8 cellular contexts compared by ENCODE assay signal in genomic region chr15:90901799-90902655, GRCh38. TPM values are rescaled to one million over a fixed set of nuclear protein-coding genes. Genes with fewer than 3 reads are reported as not detected.
DNase-seq lines count a peak whose midpoint lies in the region; TF ChIP-seq lines count a peak whose summit lies in the region.

No MANE protein-coding gene starts in this region.

- no peak for TF ChIP-seq POLR2A in ovary (IDR thresholded peaks at IDR 0.05)

- H3K36me3 Mint-ChIP-seq in activated naive CD4-positive, alpha-beta T cell treated with anti-CD3 and anti-CD28 coated beads, Interleukin-2, amount 50 U/mL, for 24 hours = peaks cover 8% of the 10 kb centered on the region

- peaks cover 28% of the 10 kb centered on the region for H3K4me1 Mint-ChIP-seq in activated naive CD4-positive, alpha-beta T cell treated with anti-CD3 and anti-CD28 coated beads, Interleukin-2, amount 50 U/mL, for 24 hours

- H3K27ac Mint-ChIP-seq in activated naive CD4-positive, alpha-beta T cell treated with anti-CD3 and anti-CD28 coated beads, Interleukin-2, amount 50 U/mL, for 24 hours = peak overlapping the region; percentile 84

- intact Hi-C loops in ovary (cut with DNase I) = loop anchor here in 1 of 4 donors (1.0 kb wide), 1 partner anchor 32 kb away; no protein-coding TSS in a partner anchor

- no peaks in the 10 kb centered on the region for H3K36me3 ChIP-seq in ovary
- H3K36me3 ChIP-seq in thymus (ENCODE audit: control insufficient read depth, insufficient read depth) = peaks cover 20% of the 10 kb centered on the region

- H3K27me3 Mint-ChIP-seq in activated naive CD4-positive, alpha-beta T cell treated with anti-CD3 and anti-CD28 coated beads, Interleukin-2, amount 50 U/mL, for 24 hours = no peaks in the 10 kb centered on the region

- H3K27me3 ChIP-seq in ovary (no peaks in the 10 kb centered on the region), thymus (ENCODE audit: control insufficient read depth, insufficient read depth) (no peaks in the 10 kb centered on the region)

- TF ChIP-seq EP300 in ovary (IDR thresholded peaks at IDR 0.05) = no peak

- H3K4me1 ChIP-seq in ovary (ENCODE audit: insufficient read depth) (peaks cover 2% of the 10 kb centered on the region), thymus (ENCODE audit: control insufficient read depth, insufficient read depth, low read length) (peaks cover 7% of the 10 kb centered on the region)

- in situ Hi-C loops in SK-MEL-5 (cut with HindIII; ENCODE audit: low pct_unique_long_range_greater_than_20kb, low sequenced_read_pairs) = no loop called here

- peak overlapping the region; percentile 90 for H3K4me3 Mint-ChIP-seq in activated naive CD4-positive, alpha-beta T cell treated with anti-CD3 and anti-CD28 coated beads, Interleukin-2, amount 50 U/mL, for 24 hours

- peak; percentile 60 for DNase-seq in GM04504 (ENCODE audit: low read depth)
- peak; percentile 55 for DNase-seq in GOT3 (lab: John Stamatoyannopoulos, UW)
- peak; percentile 66 for DNase-seq in LHCN-M2 (ENCODE audit: low read depth)
- DNase-seq in SK-MEL-5 (ENCODE audit: low read depth, low spot score) = peak; percentile 74
- DNase-seq in glomerular visceral epithelial cell (ENCODE audit: extremely low spot score) = peak; percentile 84
- peak; percentile 71 to 82 (median 75) for DNase-seq in ovary

- peak overlapping the region; percentile 83 to 91 for H3K27ac ChIP-seq in ovary
- peak overlapping the region; percentile 94 for H3K27ac ChIP-seq in thymus (ENCODE audit: low read depth)

- H3K4me3 ChIP-seq in ovary (peak overlapping the region; percentile 48), thymus (ENCODE audit: low read length) (peak overlapping the region; percentile 77)

- peak; percentile 75 to 81 (median 79) for TF ChIP-seq CTCF in ovary (IDR thresholded peaks at IDR 0.05)

- WGBS in ovary, 3 donors = 4 to 8% (median 6%) methylated on average over 30 to 45 of the region's 45 CpGs
- 8% methylated on average over 45 of the region's 45 CpGs for WGBS in thymus

- no peaks in the 10 kb centered on the region for H3K9me3 Mint-ChIP-seq in activated naive CD4-positive, alpha-beta T cell treated with anti-CD3 and anti-CD28 coated beads, Interleukin-2, amount 50 U/mL, for 24 hours

- no peaks in the 10 kb centered on the region for H3K9me3 ChIP-seq in ovary
- no peaks in the 10 kb centered on the region for H3K9me3 ChIP-seq in thymus (ENCODE audit: control insufficient read depth)

RNA-seq across cellular contexts. Expression of gene MAN2A2, which starts 1.1 kb away (rescaled TPM):
- 5.4 and 6.6 TPM in 2 replicates for total RNA-seq in LHCN-M2 (2014; rRNA removed)
- polyA plus RNA-seq in LHCN-M2 (2012) = 10.1 TPM
- total RNA-seq in SK-MEL-5 (2014; rRNA removed; shearing (Covaris generic)) = 4.7 and 6.8 TPM in 2 replicates
- polyA plus RNA-seq in SK-MEL-5 (2015; cell fraction: cytosol; rRNA removed) = 45.3 and 46.7 TPM in 2 replicates
- 280 and 406 TPM in 2 replicates for polyA plus RNA-seq in SK-MEL-5 (2015; cell fraction: nucleus; rRNA removed)
- 10 to 100 TPM; 25.3 to 66.5 (median 39.5) TPM for total RNA-seq in ovary
- polyA plus RNA-seq in ovary = 10 to 100 TPM; 25.8 to 29.1 TPM
- 46.5 TPM for polyA plus RNA-seq in thymus

RNA-seq across cellular contexts. Expression of gene FES, which starts 17.7 kb away (rescaled TPM):
- 0.34 and 0.64 TPM in 2 replicates for total RNA-seq in LHCN-M2 (2014; rRNA removed)
- polyA plus RNA-seq in LHCN-M2 (2012) = 0.33 TPM
- total RNA-seq in SK-MEL-5 (2014; rRNA removed; shearing (Covaris generic)) = 0.16 TPM in 1 of 2 replicates, not detected in the other
- polyA plus RNA-seq in SK-MEL-5 (2015; cell fraction: cytosol; rRNA removed) = 0.14 and 0.55 TPM in 2 replicates
- not detected in 2 replicates for polyA plus RNA-seq in SK-MEL-5 (2015; cell fraction: nucleus; rRNA removed)
- total RNA-seq in ovary = 10 to 100 TPM; 20.0 to 37.2 (median 24.8) TPM
- polyA plus RNA-seq in ovary = 10 to 100 TPM in 1 of 2 donors, 1 to 10 TPM in 1; 2.2 to 25.6 TPM
- polyA plus RNA-seq in thymus = 19.4 TPM

RNA-seq across cellular contexts. Expression of gene HDDC3, which starts 30.3 kb away (rescaled TPM):
- total RNA-seq in LHCN-M2 (2014; rRNA removed) (11.9 and 13.2 TPM in 2 replicates), ovary (10 to 100 TPM; 11.7 to 17.2 (median 13.5) TPM)
- polyA plus RNA-seq in LHCN-M2 (2012) = 9.4 TPM
- 17.0 and 17.6 TPM in 2 replicates for total RNA-seq in SK-MEL-5 (2014; rRNA removed; shearing (Covaris generic))
- polyA plus RNA-seq in SK-MEL-5 (2015; cell fraction: cytosol; rRNA removed) = 17.9 and 25.0 TPM in 2 replicates
- polyA plus RNA-seq in SK-MEL-5 (2015; cell fraction: nucleus; rRNA removed) = 18.7 and 31.2 TPM in 2 replicates
- polyA plus RNA-seq in ovary (10 to 100 TPM; 13.0 to 13.1 TPM), thymus (25.4 TPM)

RNA-seq across cellular contexts. Expression of gene UNC45A, which starts 33.1 kb away (rescaled TPM):
- 73.0 and 82.8 TPM in 2 replicates for total RNA-seq in LHCN-M2 (2014; rRNA removed)
- 81.3 TPM for polyA plus RNA-seq in LHCN-M2 (2012)
- total RNA-seq in SK-MEL-5 (2014; rRNA removed; shearing (Covaris generic)) = 58.4 and 62.4 TPM in 2 replicates
- polyA plus RNA-seq in SK-MEL-5 (2015; cell fraction: cytosol; rRNA removed) = 61.2 and 63.0 TPM in 2 replicates
- polyA plus RNA-seq in SK-MEL-5 (2015; cell fraction: nucleus; rRNA removed) = 98.3 and 153 TPM in 2 replicates
- total RNA-seq in ovary = 10 to 100 TPM; 26.2 to 75.6 (median 56.1) TPM
- 10 to 100 TPM; 30.5 to 50.8 TPM for polyA plus RNA-seq in ovary
- 38.9 TPM for polyA plus RNA-seq in thymus

RNA-seq across cellular contexts. Expression of gene FURIN, which starts 33.6 kb away (rescaled TPM):
- 32.1 and 36.1 TPM in 2 replicates for total RNA-seq in LHCN-M2 (2014; rRNA removed)
- polyA plus RNA-seq in LHCN-M2 (2012) = 30.9 TPM
- total RNA-seq in SK-MEL-5 (2014; rRNA removed; shearing (Covaris generic)) = 38.3 and 40.7 TPM in 2 replicates
- 133 and 175 TPM in 2 replicates for polyA plus RNA-seq in SK-MEL-5 (2015; cell fraction: cytosol; rRNA removed)
- 26.5 and 29.4 TPM in 2 replicates for polyA plus RNA-seq in SK-MEL-5 (2015; cell fraction: nucleus; rRNA removed)
- 10 to 100 TPM; 17.9 to 38.6 (median 35.1) TPM for total RNA-seq in ovary
- 10 to 100 TPM in 1 of 2 donors, 1 to 10 TPM in 1; 6.2 to 33.7 TPM for polyA plus RNA-seq in ovary
- 36.7 TPM for polyA plus RNA-seq in thymus

Comparison
In these comparisons a context has a peak if more than half of its experiments do, and no peak if none do; other contexts are left out.
1. Peak in every context shown above with its lines: DNase-seq, H3K4me3 ChIP-seq and H3K27ac ChIP-seq.
2. RNA of gene FES, which starts 17.7 kb away (total RNA-seq): 20.0 to 37.2 TPM in ovary; 0.34 to 0.64 TPM in LHCN-M2 and 0.16 TPM in SK-MEL-5; every median in the first group is over 10 times any median in the second.